ENCODE assay signal across 22 cellular contexts in the genomic region with DNA sequence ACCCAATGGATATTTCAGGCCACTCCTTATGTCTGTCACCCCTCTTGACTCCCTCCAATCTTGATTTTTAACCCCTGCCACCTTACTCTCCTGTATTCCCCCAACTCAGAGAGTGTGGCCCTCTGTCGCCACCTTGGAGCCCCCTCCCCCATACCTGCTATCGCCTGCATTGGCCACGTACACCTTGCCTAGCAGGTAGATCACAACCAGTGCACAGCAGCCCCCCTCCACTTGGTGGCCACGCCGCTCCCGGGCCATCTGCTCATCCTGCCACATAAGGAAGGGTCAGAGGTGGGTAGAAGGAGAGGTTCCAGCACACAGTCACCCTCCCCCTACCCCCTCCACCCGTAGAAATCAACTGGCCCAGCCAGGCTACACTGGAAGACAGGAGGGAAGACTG.
"Had no signal": no experiment of that assay in that cellular context is flagged by ENCODE, and none has a peak within 500 bp of the region (broad histone marks: within the 10 kb centered on the region; RNA-seq: fewer than 3 reads in every experiment).

No MANE protein-coding gene starts in this region.

- ATAC-seq: activated CD4-positive, CD25-positive, alpha-beta regulatory T cell treated with anti-CD3 and anti-CD28 coated beads, Interleukin-2, amount 50 U/mL, for 24 hours; activated CD8-positive, alpha-beta T cell treated with anti-CD3 and anti-CD28 coated beads for 36 hours; activated T-cell treated with anti-CD3 and anti-CD28 coated beads, Interleukin-2, amount 50 U/mL, for 72 hours had no signal

- H3K4me3 Mint-ChIP-seq: activated CD8-positive, alpha-beta T cell treated with anti-CD3 and anti-CD28 coated beads for 36 hours; activated naive CD8-positive, alpha-beta T cell; activated T-cell treated with anti-CD3 and anti-CD28 coated beads, Interleukin-2, amount 50 U/mL, for 72 hours; T-helper 1 cell treated with Interleukin-12 subunit alpha and Interleukin-12 subunit beta and Interleukin-4 antibody, amounts not matched to agents 30 μg/mL and 1 μg/mL, for 36 hours had no signal

- H3K27ac ChIP-seq: PC-9 had no signal

- FAIRE-seq: astrocyte had no signal

- H3K4me3 ChIP-seq: PC-9 had no signal

- H3K4me2 ChIP-seq: PC-9 had no signal

- H3K27ac Mint-ChIP-seq: activated CD8-positive, alpha-beta T cell treated with anti-CD3 and anti-CD28 coated beads for 36 hours; activated naive CD8-positive, alpha-beta T cell; activated T-cell treated with anti-CD3 and anti-CD28 coated beads, Interleukin-2, amount 50 U/mL, for 72 hours; activated T-helper 2 cell treated with anti-CD3 and anti-CD28 coated beads, Interferon-gamma antibody, Interleukin-2, Interleukin-4, amounts not matched to agents 10 μg/mL and 5 μg/mL and 100 μg/mL, durations not matched to agents 14 hours and 24 hours and 36 hours; brain; T-helper 1 cell treated with Interleukin-12 subunit alpha and Interleukin-12 subunit beta and Interleukin-4 antibody, amounts not matched to agents 30 μg/mL and 1 μg/mL, for 36 hours had no signal

- DNase-seq: activated CD4-positive, alpha-beta T cell treated with anti-CD3 and anti-CD28 coated beads for 4 hours; activated CD8-positive, alpha-beta memory T cell treated with anti-CD3 and anti-CD28 coated beads, Interleukin-2, amount 50 U/mL, for 4 hours; activated CD8-positive, alpha-beta T cell treated with anti-CD3 and anti-CD28 coated beads for 36 hours; activated gamma-delta T cell treated with Interleukin-2 at 50 U/mL for 16 hours; activated T-cell treated with anti-CD3 and anti-CD28 coated beads, Interleukin-2, amount 50 U/mL, for 72 hours; amygdala; KG1; NCI-H1105; NCI-H1436; NCI-H1694 treated with DMSO at 0.1 percent for 48 hours; NCI-H2029 treated with DMSO at 0.1 percent for 48 hours; NCI-H345; NCI-H510A; NCI-H526 treated with DMSO at 0.1 percent for 48 hours; PC-9; SHP77 treated with DMSO at 0.1 percent for 48 hours had no signal

- H3K9me3 Mint-ChIP-seq: activated CD8-positive, alpha-beta T cell treated with anti-CD3 and anti-CD28 coated beads for 36 hours; activated T-cell treated with anti-CD3 and anti-CD28 coated beads, Interleukin-2, amount 50 U/mL, for 72 hours; activated T-helper 2 cell treated with anti-CD3 and anti-CD28 coated beads, Interferon-gamma antibody, Interleukin-2, Interleukin-4, amounts not matched to agents 10 μg/mL and 5 μg/mL and 100 μg/mL, durations not matched to agents 14 hours and 24 hours and 36 hours; brain; T-helper 1 cell treated with Interleukin-12 subunit alpha and Interleukin-12 subunit beta and Interleukin-4 antibody, amounts not matched to agents 30 μg/mL and 1 μg/mL, for 36 hours had no signal

- H3K36me3 Mint-ChIP-seq: activated naive CD8-positive, alpha-beta T cell; brain had no signal

- H2AFZ ChIP-seq: PC-9 had no signal
